16 cellular contexts compared by ENCODE assay signal in the genomic region with DNA sequence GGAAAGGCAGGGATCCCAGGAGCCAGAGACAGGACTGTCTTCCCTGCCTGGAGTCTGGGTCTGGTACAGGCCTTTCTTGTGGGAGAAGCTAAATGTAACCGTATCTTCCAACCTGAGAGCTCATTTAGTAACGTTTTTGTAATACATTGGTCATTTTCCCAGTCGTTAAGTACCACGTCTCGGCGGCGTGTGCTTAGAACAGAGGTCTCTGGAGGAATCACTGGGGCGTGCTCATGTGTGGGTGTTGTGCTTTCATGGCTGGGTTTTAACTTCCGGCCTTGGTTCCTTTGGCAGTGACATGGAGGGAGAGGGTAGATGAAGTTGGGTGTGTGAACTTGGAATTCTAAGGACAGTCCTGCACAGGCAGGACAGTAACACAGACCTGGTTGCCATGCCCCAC.
DNase-seq lines count a peak whose midpoint lies in the region; ATAC-seq and TF ChIP-seq lines count a peak whose summit lies in the region.
"Had no signal": no experiment of that assay in that cellular context is flagged by ENCODE, and none has a peak within 500 bp of the region (broad histone marks: within the 10 kb centered on the region; RNA-seq: fewer than 3 reads in every experiment).

No MANE protein-coding gene starts in this region.

- H3K9me3 ChIP-seq in naive thymus-derived CD4-positive, alpha-beta T cell (ENCODE audit: control insufficient read depth in 2 of 3, low read length in 3 of 3): peaks cover 0 to 4% (median 0%) of the 10 kb centered on the region in 3 experiments
- H3K9me3 ChIP-seq: right lobe of liver had no signal

- H3K4me3 Mint-ChIP-seq in stimulated activated naive CD8-positive, alpha-beta T cell treated with anti-CD3 and anti-CD28 coated beads, Interleukin-15, Interleukin-2, amounts not matched to agents 100 ng/mL and 50 ng/mL, for 24 hours: no peak overlapping the region
- H3K4me3 Mint-ChIP-seq in activated naive CD8-positive, alpha-beta T cell treated with anti-CD3 and anti-CD28 coated beads for 36 hours: no peak overlapping the region
- H3K4me3 Mint-ChIP-seq in naive thymus-derived CD4-positive, alpha-beta T cell: peak overlapping the region in 5 of 10 donors; percentile 3 to 58 (median 24)
- H3K4me3 Mint-ChIP-seq in CD14-positive monocyte: no peak overlapping the region

- H3K27me3 Mint-ChIP-seq in stimulated activated naive CD8-positive, alpha-beta T cell treated with anti-CD3 and anti-CD28 coated beads, Interleukin-15, Interleukin-2, amounts not matched to agents 100 ng/mL and 50 ng/mL, for 24 hours: no peaks in the 10 kb centered on the region
- H3K27me3 Mint-ChIP-seq in activated naive CD8-positive, alpha-beta T cell treated with anti-CD3 and anti-CD28 coated beads for 36 hours: no peaks in the 10 kb centered on the region
- no peaks in the 10 kb centered on the region for H3K27me3 Mint-ChIP-seq in naive thymus-derived CD4-positive, alpha-beta T cell
- peaks cover 0 to 2% (median 0%) of the 10 kb centered on the region in 3 donors for H3K27me3 Mint-ChIP-seq in CD14-positive monocyte (ENCODE audit: low read depth in 3 of 3)

- CTCF ChIA-PET in naive thymus-derived CD4-positive, alpha-beta T cell (lab: Charles Lee): no interaction called here

- H3K27ac Mint-ChIP-seq in stimulated activated naive CD8-positive, alpha-beta T cell treated with anti-CD3 and anti-CD28 coated beads, Interleukin-15, Interleukin-2, amounts not matched to agents 100 ng/mL and 50 ng/mL, for 24 hours: peak overlapping the region; percentile 82
- peak overlapping the region; percentile 87 for H3K27ac Mint-ChIP-seq in activated naive CD8-positive, alpha-beta T cell treated with anti-CD3 and anti-CD28 coated beads for 36 hours
- peak overlapping the region; percentile 17 to 91 (median 77) for H3K27ac Mint-ChIP-seq in naive thymus-derived CD4-positive, alpha-beta T cell
- peak overlapping the region in 1 of 7 donors; percentile 26 for H3K27ac Mint-ChIP-seq in CD14-positive monocyte

- intact Hi-C loops in naive thymus-derived CD4-positive, alpha-beta T cell (cut with micrococcal nuclease): no loop called here
- intact Hi-C loops in CD14-positive monocyte (cut with micrococcal nuclease): no loop called here

- ATAC-seq in stimulated activated naive CD8-positive, alpha-beta T cell treated with anti-CD3 and anti-CD28 coated beads, Interleukin-15, Interleukin-2, amounts not matched to agents 100 U/mL and 50 U/mL, for 24 hours: no peak
- no peak for ATAC-seq in naive thymus-derived CD4-positive, alpha-beta T cell
- ATAC-seq: right lobe of liver had no signal

- peaks cover 52 to 63% of the 10 kb centered on the region in 2 donors for H3K4me1 ChIP-seq in naive thymus-derived CD4-positive, alpha-beta T cell (ENCODE audit: control insufficient read depth in 2 of 2, insufficient read depth in 2 of 2, low read length in 2 of 2)

- H3K9me3 Mint-ChIP-seq in stimulated activated naive CD8-positive, alpha-beta T cell treated with anti-CD3 and anti-CD28 coated beads, Interleukin-15, Interleukin-2, amounts not matched to agents 100 ng/mL and 50 ng/mL, for 24 hours: peaks cover 4% of the 10 kb centered on the region
- H3K9me3 Mint-ChIP-seq in activated naive CD8-positive, alpha-beta T cell treated with anti-CD3 and anti-CD28 coated beads for 36 hours: peaks cover 12% of the 10 kb centered on the region
- peaks cover 0 to 30% (median 10%) of the 10 kb centered on the region in 11 donors for H3K9me3 Mint-ChIP-seq in naive thymus-derived CD4-positive, alpha-beta T cell
- H3K9me3 Mint-ChIP-seq in CD14-positive monocyte: peaks cover 2 to 12% (median 5%) of the 10 kb centered on the region in 7 donors

- peaks cover 90% of the 10 kb centered on the region for H3K4me1 Mint-ChIP-seq in stimulated activated naive CD8-positive, alpha-beta T cell treated with anti-CD3 and anti-CD28 coated beads, Interleukin-15, Interleukin-2, amounts not matched to agents 100 ng/mL and 50 ng/mL, for 24 hours (ENCODE audit: low read depth)
- H3K4me1 Mint-ChIP-seq in activated naive CD8-positive, alpha-beta T cell treated with anti-CD3 and anti-CD28 coated beads for 36 hours: peaks cover 80% of the 10 kb centered on the region
- peaks cover 64 to 95% (median 90%) of the 10 kb centered on the region in 7 donors for H3K4me1 Mint-ChIP-seq in naive thymus-derived CD4-positive, alpha-beta T cell
- H3K4me1 Mint-ChIP-seq in CD14-positive monocyte: peaks cover 30% of the 10 kb centered on the region

- peaks cover 0 to 37% (median 14%) of the 10 kb centered on the region in 3 experiments for H3K36me3 ChIP-seq in naive thymus-derived CD4-positive, alpha-beta T cell (ENCODE audit: control insufficient read depth in 2 of 3, insufficient read depth in 3 of 3, low read length in 3 of 3)
- H3K36me3 ChIP-seq: right lobe of liver had no signal

- no peak for DNase-seq in stimulated activated naive CD8-positive, alpha-beta T cell treated with anti-CD3 and anti-CD28 coated beads, Interleukin-15, Interleukin-2, amounts not matched to agents 100 U/mL and 50 U/mL, for 24 hours
- no peak for DNase-seq in activated naive CD8-positive, alpha-beta T cell treated with anti-CD3 and anti-CD28 coated beads for 36 hours
- no peak for DNase-seq in naive thymus-derived CD4-positive, alpha-beta T cell
- DNase-seq in GOT3 (lab: John Stamatoyannopoulos, UW) (no peak), cerebellar nuclear complex (lab: John Stamatoyannopoulos, UW) (no peak), CD14-positive monocyte (ENCODE audit: low spot score) (no peak)
- DNase-seq: effector CD8-positive, alpha-beta T cell; hippocampal formation; mesenchymal stem cell; NCI-H1417; NCI-H226; NK-92 treated with Interleukin-12 subunit alpha and Interleukin-12 subunit beta, amount 100 ng/mL, for 24 hours; right lobe of liver; stimulated activated CD4-positive, alpha-beta T cell treated with anti-CD3 and anti-CD28 coated beads, Interleukin-1b, Interleukin-23, amount 100 ng/mL, for 48 hours had no signal

- H3K36me3 Mint-ChIP-seq in stimulated activated naive CD8-positive, alpha-beta T cell treated with anti-CD3 and anti-CD28 coated beads, Interleukin-15, Interleukin-2, amounts not matched to agents 100 ng/mL and 50 ng/mL, for 24 hours (ENCODE audit: low read depth): peaks cover 79% of the 10 kb centered on the region
- H3K36me3 Mint-ChIP-seq in activated naive CD8-positive, alpha-beta T cell treated with anti-CD3 and anti-CD28 coated beads for 36 hours: peaks cover 74% of the 10 kb centered on the region
- H3K36me3 Mint-ChIP-seq in naive thymus-derived CD4-positive, alpha-beta T cell: peaks cover 28 to 74% (median 42%) of the 10 kb centered on the region in 5 donors
- peaks cover 24 to 39% of the 10 kb centered on the region in 2 donors for H3K36me3 Mint-ChIP-seq in CD14-positive monocyte

- no peaks in the 10 kb centered on the region for H3K27me3 ChIP-seq in naive thymus-derived CD4-positive, alpha-beta T cell (ENCODE audit: control insufficient read depth in 2 of 2, insufficient read depth in 2 of 2, low read length in 2 of 2)
- H3K27me3 ChIP-seq: right lobe of liver had no signal

- no peak for TF ChIP-seq CTCF in CD14-positive monocyte (IDR thresholded peaks at IDR 0.05)

- POLR2A ChIA-PET in naive thymus-derived CD4-positive, alpha-beta T cell (lab: Charles Lee): no interaction called here

- H3K27ac ChIP-seq in naive thymus-derived CD4-positive, alpha-beta T cell (ENCODE audit: low read depth, low read length): no peak overlapping the region
- H3K27ac ChIP-seq: right lobe of liver, VCaP had no signal

- H3K4me3 ChIP-seq in naive thymus-derived CD4-positive, alpha-beta T cell (ENCODE audit: low read length): no peak overlapping the region
- H3K4me3 ChIP-seq: right lobe of liver had no signal
